Comparison of ENCODE assay signal across 8 cellular contexts in the genomic region with DNA sequence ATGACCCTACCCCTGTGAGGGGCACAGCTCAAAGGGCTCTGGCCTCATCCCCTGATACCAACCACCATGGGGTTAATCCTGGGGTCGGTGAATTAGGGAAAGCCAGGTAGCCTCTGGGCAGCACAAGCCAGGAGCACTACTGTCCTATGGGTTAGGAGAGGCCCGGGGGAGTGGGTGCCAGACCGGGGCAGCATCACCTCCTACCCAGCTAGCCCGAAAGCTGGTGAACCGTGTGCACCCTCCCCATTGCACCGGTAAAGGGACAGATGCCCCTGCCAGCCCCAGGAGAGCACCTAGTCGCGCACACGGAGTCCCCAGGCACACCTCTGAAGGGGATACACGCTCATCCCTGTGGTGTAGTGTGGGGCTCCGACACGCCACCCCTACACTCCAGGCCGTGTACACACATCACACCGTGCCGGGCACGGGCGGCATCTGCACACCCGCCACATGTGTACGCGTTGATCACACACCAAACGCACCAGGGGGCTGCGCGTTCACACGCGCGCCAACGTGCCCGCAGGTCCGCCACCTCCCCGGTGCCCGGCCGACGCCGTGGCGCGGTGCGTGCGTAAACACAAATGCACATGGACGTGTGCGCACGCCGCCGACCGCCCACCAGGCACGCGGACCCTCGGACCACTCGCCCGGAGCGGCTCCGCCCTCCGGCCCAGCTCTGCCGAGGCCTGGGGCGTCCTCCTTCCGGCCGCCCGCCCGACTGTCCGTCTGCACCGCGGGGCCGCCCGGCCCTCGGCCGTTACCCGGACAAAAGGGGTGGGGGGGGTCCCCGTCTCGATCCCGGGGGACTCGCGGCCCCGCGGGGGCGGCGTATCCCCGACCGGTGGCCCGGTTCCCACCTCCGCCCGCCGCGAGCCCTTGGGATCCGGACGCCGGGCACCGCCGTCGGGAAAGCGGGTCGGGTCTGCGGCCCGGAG.
A peak's percentile ranks its signal among the peaks of the same experiment; 100 is the strongest.
DNase-seq lines count a peak whose midpoint lies in the region; ATAC-seq lines count a peak whose summit lies in the region.

No MANE protein-coding gene starts in this region.

- H3K27me3 ChIP-seq in iPS-18a (ENCODE audit: control insufficient read depth, insufficient read depth, low read length) = no peaks in the 10 kb centered on the region

- peaks cover 14% of the 10 kb centered on the region for H3K4me1 ChIP-seq in iPS-18a (ENCODE audit: control insufficient read depth, low read depth, low read length)

- no peaks in the 10 kb centered on the region for H3K36me3 ChIP-seq in iPS-18a (ENCODE audit: control insufficient read depth, low read depth, low read length)

- no peak for ATAC-seq in GM21381 (IDR thresholded peaks at IDR 0.05; ENCODE audit: unreplicated experiment)

- DNase-seq in DMS 273 (lab: John Stamatoyannopoulos, UW; ENCODE audit: unreplicated experiment) (peak; percentile 78), DMS 273 treated with DMSO at 0.1 percent for 48 hours (lab: John Stamatoyannopoulos, UW) (no peak), OCI-M1 (lab: John Stamatoyannopoulos, UW) (peak; percentile 30), amniotic epithelial cell (ENCODE audit: low read depth) (peak; percentile 35), NCI-H1930 (lab: John Stamatoyannopoulos, UW) (no peak)
- DNase-seq in stimulated activated CD4-positive, alpha-beta T cell treated with anti-CD3 and anti-CD28 coated beads, Interleukin-2, amount 100 ng/mL, for 24 hours = peak; percentile 49 to 59

- H3K9ac ChIP-seq in iPS-18a (ENCODE audit: low read length) = peak overlapping the region; percentile 79

- H3K27ac ChIP-seq in iPS-18a (ENCODE audit: low read length) = no peak overlapping the region

- H3K4me3 ChIP-seq in iPS-18a (ENCODE audit: low read length) = peak overlapping the region; percentile 92

- no peaks in the 10 kb centered on the region for H3K9me3 ChIP-seq in iPS-18a (ENCODE audit: control insufficient read depth, low read depth, low read length)

Comparison
In these comparisons a context has a peak if more than half of its experiments do, and no peak if none do; other contexts are left out.
1. DNase-seq: peak in DMS 273 (single experiment), OCI-M1 (single experiment), amniotic epithelial cell (single experiment) and stimulated activated CD4-positive, alpha-beta T cell treated with anti-CD3 and anti-CD28 coated beads, Interleukin-2, amount 100 ng/mL, for 24 hours (2 of 2); none in DMS 273 treated with DMSO at 0.1 percent for 48 hours (single experiment) and NCI-H1930 (0 of 2).